15 cellular contexts compared by ENCODE assay signal in the genomic region with DNA sequence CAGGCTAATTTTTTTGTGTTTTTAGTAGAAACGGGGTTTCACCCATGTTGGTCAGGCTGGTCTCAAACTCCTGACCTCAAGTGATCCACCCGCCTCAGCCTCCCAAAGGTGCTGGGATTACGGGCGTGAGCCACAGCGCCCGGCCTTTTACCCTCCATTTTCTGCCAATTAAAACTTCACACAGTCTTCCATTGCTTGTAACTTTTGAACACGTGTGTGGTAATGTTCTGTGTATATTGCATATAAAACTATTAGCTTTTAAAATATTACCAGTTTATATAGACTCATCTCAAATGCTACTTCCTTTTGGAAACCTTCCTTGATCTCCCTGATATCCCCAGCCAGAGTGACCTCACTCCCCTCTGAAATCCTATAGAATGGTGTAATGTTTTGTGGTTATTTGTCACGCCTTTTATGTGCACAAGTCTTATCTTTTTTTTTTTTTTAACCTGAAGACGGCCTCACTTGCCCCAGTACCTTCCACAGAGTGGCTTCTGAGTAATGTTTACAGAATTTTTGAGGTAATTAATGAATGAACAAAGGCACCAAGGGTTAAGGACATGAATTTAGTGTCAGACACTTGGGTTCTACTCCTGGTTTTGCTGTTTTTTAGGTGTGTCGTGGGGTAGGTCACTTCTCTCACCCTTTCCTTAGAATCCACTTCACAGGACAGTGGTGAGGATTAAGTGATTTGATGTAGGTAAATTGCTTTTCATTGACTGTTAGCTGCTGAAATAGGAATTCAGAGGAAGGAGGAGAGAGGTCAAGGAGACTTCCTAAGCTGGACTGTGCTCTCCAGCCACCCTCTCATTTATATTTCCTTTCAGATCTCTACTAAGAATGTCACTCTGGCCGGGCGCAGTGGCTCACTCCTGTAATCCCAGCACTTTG. TPM values are rescaled to one million over a fixed set of nuclear protein-coding genes. Genes with fewer than 3 reads are reported as not detected.
DNase-seq lines count a peak whose midpoint lies in the region; ATAC-seq and TF ChIP-seq lines count a peak whose summit lies in the region.
"Had no signal": no experiment of that assay in that cellular context is flagged by ENCODE, and none has a peak within 500 bp of the region (broad histone marks: within the 10 kb centered on the region; RNA-seq: fewer than 3 reads in every experiment).

No MANE protein-coding gene starts in this region.

- POLR2A ChIA-PET in AG04449 (lab: Yijun Ruan, JAX) = no interaction called here
- POLR2A ChIA-PET in naive thymus-derived CD8-positive, alpha-beta T cell (lab: Charles Lee) = no interaction called here

- no peak for TF ChIP-seq POLR2A in adrenal gland (IDR thresholded peaks at IDR 0.05)

- CTCF ChIA-PET in AG04449 (lab: Yijun Ruan, JAX) = interaction anchor here (0.6 to 3.8 kb wide), 6 partner anchors 13 to 120 kb away, joined by 3 to 29 read pairs (median 7); no protein-coding TSS in a partner anchor

- no peaks in the 10 kb centered on the region for H3K4me1 Mint-ChIP-seq in naive thymus-derived CD8-positive, alpha-beta T cell

- no peaks in the 10 kb centered on the region for H3K9me3 ChIP-seq in adrenal gland (replicated peaks in 1 of 3)
- H3K9me3 ChIP-seq: psoas muscle had no signal

- H3K4me1 ChIP-seq in adrenal gland (replicated peaks in 1 of 2) = no peaks in the 10 kb centered on the region
- H3K4me1 ChIP-seq: psoas muscle had no signal

- ATAC-seq in naive thymus-derived CD8-positive, alpha-beta T cell = no peak
- no peak for ATAC-seq in GM18909 (IDR thresholded peaks at IDR 0.05; ENCODE audit: poor library complexity, unreplicated experiment)
- ATAC-seq: psoas muscle; stimulated activated naive CD8-positive, alpha-beta T cell treated with anti-CD3 and anti-CD28 coated beads, Interleukin-15, Interleukin-2, amounts not matched to agents 100 U/mL and 50 U/mL, for 24 hours had no signal

- H3K27me3 Mint-ChIP-seq in naive thymus-derived CD8-positive, alpha-beta T cell = no peaks in the 10 kb centered on the region

- intact Hi-C loops in adrenal gland (cut with DNase I) = loop anchor here in 1 of 2 donors (10.0 kb wide), 2 partner anchors 221 to 361 kb away; no protein-coding TSS in a partner anchor

- no peak overlapping the region for H3K4me3 Mint-ChIP-seq in naive thymus-derived CD8-positive, alpha-beta T cell

- TF ChIP-seq CTCF in AG04449 (IDR thresholded peaks at IDR 0.05; ENCODE audit: insufficient read depth, low read length, missing control alignments) (no peak), epithelial cell of proximal tubule (conservative IDR thresholded peaks at IDR 0.05; ENCODE audit: low read depth, low read length) (no peak), adrenal gland (IDR thresholded peaks at IDR 0.05) (no peak)

- H3K36me3 ChIP-seq in adrenal gland (replicated peaks in 1 of 2) = no peaks in the 10 kb centered on the region

- 91 to 94% (median 93%) methylated on average over 12 of the region's 12 CpGs for WGBS in adrenal gland, 4 donors

- no peaks in the 10 kb centered on the region for H3K9me3 Mint-ChIP-seq in naive thymus-derived CD8-positive, alpha-beta T cell

- H3K27ac Mint-ChIP-seq in naive thymus-derived CD8-positive, alpha-beta T cell = no peak overlapping the region

- no peaks in the 10 kb centered on the region for H3K27me3 ChIP-seq in adrenal gland

- H3K4me3 ChIP-seq in AG04449 (ENCODE audit: low read depth, low read length) (no peak overlapping the region), epithelial cell of proximal tubule (ENCODE audit: low read depth, low read length) (no peak overlapping the region), adrenal gland (no peak overlapping the region)
- H3K4me3 ChIP-seq: psoas muscle had no signal

- DNase-seq in AG04449 (ENCODE audit: low read depth, low spot score) = peak; percentile 29
- DNase-seq in HK-2 (ENCODE audit: unreplicated experiment) = peak; percentile 59
- DNase-seq in RKO (ENCODE audit: low spot score) = peak; percentile 65
- DNase-seq in epithelial cell of proximal tubule (ENCODE audit: low read depth) = peak; percentile 3
- DNase-seq in naive thymus-derived CD8-positive, alpha-beta T cell = no peak
- DNase-seq in stimulated activated CD8-positive, alpha-beta memory T cell treated with anti-CD3 and anti-CD28 coated beads, Interleukin-4, amount 100 ng/mL, for 48 hours = no peak
- no peak for DNase-seq in adrenal gland
- DNase-seq: activated naive CD4-positive, alpha-beta T cell treated with Interleukin-2 at 50 U/mL for 16 hours; cerebellar nuclear complex; DMS79; Karpas-422; psoas muscle; stimulated activated CD4-positive, alpha-beta T cell treated with anti-CD3 and anti-CD28 coated beads, Interleukin-4, amount 100 ng/mL, for 24 hours; stimulated activated naive CD8-positive, alpha-beta T cell treated with anti-CD3 and anti-CD28 coated beads, Interleukin-15, Interleukin-2, amounts not matched to agents 100 U/mL and 50 U/mL, for 24 hours had no signal

- no peak overlapping the region for H3K27ac ChIP-seq in adrenal gland
- H3K27ac ChIP-seq: psoas muscle had no signal

- H3K36me3 Mint-ChIP-seq in naive thymus-derived CD8-positive, alpha-beta T cell = peaks cover 0 to 37% (median 13%) of the 10 kb centered on the region in 3 donors

RNA-seq across cellular contexts. Expression of gene MMP24, which starts 11.2 kb away (rescaled TPM):
- total RNA-seq in epithelial cell of proximal tubule (8.2 and 12.2 TPM in 2 replicates), adrenal gland (1 to 10 TPM in 6 of 8 donors, under 1 TPM in 2; 0.09 to 2.3 (median 1.3) TPM)
- total RNA-seq in naive thymus-derived CD8-positive, alpha-beta T cell = not detected
- polyA plus RNA-seq in naive thymus-derived CD8-positive, alpha-beta T cell = under 1 TPM; 0.07 to 0.13 (median 0.08) TPM
- polyA plus RNA-seq in adrenal gland = 1 to 10 TPM; 1.0 to 1.6 (median 1.4) TPM

RNA-seq across cellular contexts. Expression of gene PROCR, which starts 43.4 kb away (rescaled TPM):
- total RNA-seq in epithelial cell of proximal tubule (39.3 and 56.6 TPM in 2 replicates), adrenal gland (10 to 100 TPM; 15.8 to 87.0 (median 29.2) TPM)
- 1 to 10 TPM; 3.2 to 4.0 TPM for total RNA-seq in naive thymus-derived CD8-positive, alpha-beta T cell
- polyA plus RNA-seq in naive thymus-derived CD8-positive, alpha-beta T cell = 1 to 10 TPM; 5.9 to 8.5 (median 6.0) TPM
- polyA plus RNA-seq in adrenal gland = 10 to 100 TPM; 21.4 to 51.7 (median 29.8) TPM

Comparison
In these comparisons a context has a peak if more than half of its experiments do, and no peak if none do; other contexts are left out.
1. DNase-seq: peak in AG04449 (single experiment), HK-2 (single experiment), RKO (single experiment) and epithelial cell of proximal tubule (single experiment); none in naive thymus-derived CD8-positive, alpha-beta T cell (0 of 10), stimulated activated CD8-positive, alpha-beta memory T cell treated with anti-CD3 and anti-CD28 coated beads, Interleukin-4, amount 100 ng/mL, for 48 hours (single experiment) and adrenal gland (0 of 7).